Comparison of ENCODE assay signal across 28 cellular contexts in the genomic region with DNA sequence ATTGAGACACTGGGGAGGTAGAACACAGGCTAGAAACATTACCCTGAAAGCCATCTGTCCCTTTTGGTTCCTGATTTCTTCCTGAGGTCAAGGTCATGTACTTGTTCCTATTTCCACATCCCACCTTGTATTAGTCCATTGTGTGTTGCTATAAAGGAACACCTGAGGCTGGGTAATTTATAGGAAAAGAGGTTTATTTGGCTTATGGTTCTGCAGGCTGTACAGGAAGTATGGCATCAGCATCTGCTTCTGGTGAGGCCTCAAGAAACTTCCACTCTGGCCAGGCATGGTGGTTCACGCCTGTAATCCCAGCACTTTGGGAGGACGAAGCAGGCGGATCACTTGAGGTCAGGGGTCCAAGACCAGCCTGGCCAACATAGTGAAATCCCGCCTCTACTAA.
"Had no signal": no experiment of that assay in that cellular context is flagged by ENCODE, and none has a peak within 500 bp of the region (broad histone marks: within the 10 kb centered on the region; RNA-seq: fewer than 3 reads in every experiment).

No MANE protein-coding gene starts in this region.

- FAIRE-seq: urothelium cell line had no signal

- DNase-seq: naive thymus-derived CD8-positive, alpha-beta T cell; nephron progenitor cell; psoas muscle; right cardiac atrium; spleen; stimulated activated CD4-positive, alpha-beta T cell treated with anti-CD3 and anti-CD28 coated beads, Interleukin-12 subunit alpha, Interleukin-12 subunit beta, amount 100 ng/mL, for 4 hours; stimulated activated CD4-positive, alpha-beta T cell treated with anti-CD3 and anti-CD28 coated beads, Interleukin-1b, Interleukin-23, amount 100 ng/mL, for 48 hours; stimulated activated CD4-positive, alpha-beta T cell treated with anti-CD3 and anti-CD28 coated beads, Interleukin-4, amount 100 ng/mL, for 1 hour; stimulated activated CD4-positive, alpha-beta T cell treated with anti-CD3 and anti-CD28 coated beads, Interleukin-4, amount 100 ng/mL, for 4 hours; stimulated activated CD8-positive, alpha-beta memory T cell treated with anti-CD3 and anti-CD28 coated beads, Interleukin-4, amount 100 ng/mL, for 48 hours; stimulated activated naive CD4-positive, alpha-beta T cell; stimulated activated naive CD8-positive, alpha-beta T cell treated with anti-CD3 and anti-CD28 coated beads, Interleukin-15, amount 100 ng/mL, for 72 hours; stimulated activated naive CD8-positive, alpha-beta T cell treated with anti-CD3 and anti-CD28 coated beads, Interleukin-15, Interleukin-2, amounts not matched to agents 100 U/mL and 50 U/mL, for 24 hours; thyroid gland; trophoblast cell; upper lobe of left lung had no signal

- H3K9me3 ChIP-seq: neutrophil, psoas muscle, spleen, suprapubic skin, thoracic aorta, thyroid gland, tibial nerve, upper lobe of left lung, vagina had no signal

- H3K4me3 ChIP-seq: psoas muscle, skin epidermis, smooth muscle cell, spleen, suprapubic skin, thoracic aorta, thyroid gland, tibial nerve, upper lobe of left lung, vagina had no signal

- H3K4me1 ChIP-seq: parathyroid adenoma, psoas muscle, suprapubic skin, thyroid gland, tibial nerve, upper lobe of left lung, vagina had no signal

- H3K36me3 ChIP-seq: neutrophil, spleen, suprapubic skin, thoracic aorta, thyroid gland, tibial nerve, upper lobe of left lung, vagina had no signal

- ATAC-seq: naive thymus-derived CD8-positive, alpha-beta T cell; natural killer cell treated with Interleukin-12 subunit alpha and Interleukin-12 subunit beta and Interleukin-15 and Interleukin-18, amount 100 ng/mL, for 72 hours; psoas muscle; sciatic nerve; stimulated activated memory B cell treated with anti-CD40 and anti-IgM and Interleukin-4, amounts not matched to agents 10 μg/mL and 1 μg/mL and 100 μg/mL, for 72 hours; stimulated activated naive CD8-positive, alpha-beta T cell treated with anti-CD3 and anti-CD28 coated beads, Interleukin-15, amount 100 ng/mL, for 72 hours had no signal

- H3K27me3 ChIP-seq: thyroid gland, tibial nerve, upper lobe of left lung, vagina had no signal

- H3K27ac ChIP-seq: neutrophil, parathyroid adenoma, psoas muscle, skin epidermis, suprapubic skin, thoracic aorta, thyroid gland, tibial nerve, upper lobe of left lung, vagina had no signal
